Comparison of ENCODE assay signal across 23 cellular contexts in the genomic region with DNA sequence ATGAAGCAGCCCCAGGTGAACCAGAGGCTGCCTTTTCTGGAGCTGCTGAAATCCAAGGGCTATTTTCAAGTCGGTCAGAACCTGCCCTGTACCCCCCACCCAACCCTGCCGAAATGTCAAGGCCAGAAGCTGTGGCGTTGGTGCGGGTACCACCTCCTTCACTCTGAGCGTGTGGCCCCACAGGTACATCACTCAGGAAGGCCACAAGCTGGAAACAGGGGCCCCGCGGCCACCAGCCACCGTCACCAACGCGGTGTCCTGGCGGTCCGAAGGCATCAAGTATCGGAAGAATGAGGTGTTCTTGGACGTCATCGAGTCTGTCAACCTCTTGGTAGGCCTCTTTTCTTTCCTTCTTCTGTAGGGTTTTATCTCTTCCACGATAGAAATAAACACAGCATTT. TPM values are rescaled to one million over a fixed set of nuclear protein-coding genes. Genes with fewer than 3 reads are reported as not detected.
"Had no signal": no experiment of that assay in that cellular context is flagged by ENCODE, and none has a peak within 500 bp of the region (broad histone marks: within the 10 kb centered on the region; RNA-seq: fewer than 3 reads in every experiment).

No MANE protein-coding gene starts in this region.

- ATAC-seq: T-helper 17 cell had no signal

- H3K4me2 ChIP-seq: smooth muscle cell had no signal

- H3K4me3 Mint-ChIP-seq: activated B cell treated with CpG ODN at 0.5 μM for 24 hours; activated CD4-positive, alpha-beta T cell treated with anti-CD3 and anti-CD28 coated beads, Interleukin-2, amount 10 ng/mL, durations not matched to agents 7 days and 5 days; dendritic cell treated with granulocyte-macrophage colony-stimulating factor and Interleukin-4, amounts not matched to agents 40 ng/mL and 50 ng/mL, for 4 days; nephron progenitor cell; T-helper 17 cell had no signal

- H3K9me3 Mint-ChIP-seq: activated B cell treated with CpG ODN at 0.5 μM for 24 hours; dendritic cell treated with granulocyte-macrophage colony-stimulating factor and Interleukin-4, amounts not matched to agents 40 ng/mL and 50 ng/mL, for 4 days had no signal

- H3K27ac Mint-ChIP-seq: activated B cell treated with CpG ODN at 0.5 μM for 24 hours; dendritic cell treated with granulocyte-macrophage colony-stimulating factor and Interleukin-4, amounts not matched to agents 40 ng/mL and 50 ng/mL, for 4 days had no signal

- H3K4me1 Mint-ChIP-seq: nephron progenitor cell had no signal

- H3K27me3 Mint-ChIP-seq: activated B cell treated with CpG ODN at 0.5 μM for 24 hours; activated CD4-positive, alpha-beta T cell treated with anti-CD3 and anti-CD28 coated beads, Interleukin-2, amount 10 ng/mL, durations not matched to agents 7 days and 5 days; dendritic cell treated with granulocyte-macrophage colony-stimulating factor and Interleukin-4, amounts not matched to agents 40 ng/mL and 50 ng/mL, for 4 days; progenitor cell of endocrine pancreas; T-helper 17 cell had no signal

- H3K27ac ChIP-seq: breast epithelium, epithelial cell of prostate, right atrium auricular region, stomach, testis had no signal

- H3K27me3 ChIP-seq: breast epithelium, right atrium auricular region, stomach, testis had no signal

- H3K4me3 ChIP-seq: breast epithelium, right atrium auricular region, smooth muscle cell, stomach, testis had no signal

- H3K9me3 ChIP-seq: breast epithelium, right atrium auricular region, stomach, testis had no signal

- DNase-seq: activated B cell treated with CpG ODN at 0.5 μM for 24 hours; activated CD4-positive, alpha-beta T cell treated with anti-CD3 and anti-CD28 coated beads, Interleukin-2, amount 10 ng/mL, durations not matched to agents 7 days and 5 days; effector memory CD4-positive, alpha-beta T cell; foreskin melanocyte; kidney glomerular epithelial cell; mesenchymal stem cell; nephron progenitor cell; stomach; T-helper 17 cell; testis had no signal

- H3K4me1 ChIP-seq: breast epithelium had no signal

RNA-seq across cellular contexts. Expression of gene CIB3, which starts 35.5 kb away (rescaled TPM):
- total RNA-seq: activated B cell treated with CpG ODN at 0.5 μM for 24 hours; activated CD4-positive, alpha-beta T cell treated with anti-CD3 and anti-CD28 coated beads, Interleukin-2, amount 10 ng/mL, durations not matched to agents 7 days and 5 days; activated CD8-positive, alpha-beta memory T cell treated with anti-CD3 and anti-CD28 coated beads for 36 hours; aorta; cerebellum; fibroblast of lung; liver; omental fat pad; progenitor cell of endocrine pancreas; right atrium auricular region; smooth muscle cell; stomach; T-helper 17 cell; testis; urinary bladder had no signal
- polyA plus RNA-seq: fibroblast of lung, liver, smooth muscle cell, stomach, urinary bladder had no signal
